ENCODE assay signal across 1 cellular context in the genomic region with DNA sequence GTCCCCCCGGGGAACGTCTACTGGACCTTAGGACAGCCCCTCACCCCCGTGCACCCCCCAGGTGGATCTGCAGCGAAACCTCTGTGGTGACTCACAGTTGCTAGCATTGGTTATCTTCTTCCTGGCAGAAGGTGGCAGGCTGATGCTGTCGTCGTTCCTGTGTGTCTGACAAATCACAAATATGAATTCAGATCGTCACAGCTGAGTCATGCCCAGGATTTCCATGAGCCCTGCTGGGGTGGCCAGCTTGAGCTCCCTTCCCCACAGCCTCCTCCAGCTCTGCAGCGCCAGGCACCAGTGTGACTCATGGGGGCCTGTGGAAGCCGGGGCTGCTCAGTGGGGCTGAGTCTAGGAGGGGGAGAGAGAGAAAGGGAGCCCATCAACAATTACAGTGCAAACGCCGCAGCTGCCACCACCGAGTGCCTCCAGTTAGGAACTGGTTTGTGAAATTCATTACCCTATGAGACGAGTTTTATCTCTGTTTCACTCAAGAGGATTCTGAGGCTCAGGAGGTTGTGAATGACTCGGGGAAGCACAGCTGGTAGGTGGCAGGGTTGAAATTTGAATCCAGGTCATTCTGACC.
TF ChIP-seq lines count a peak whose summit lies in the region.

No MANE protein-coding gene starts in this region.

TF ChIP-seq in HepG2, 621 proteins besides CTCF, POLR2A, EP300 and RAD21 (continued from another document):
- TF ChIP-seq, protein P1, sequence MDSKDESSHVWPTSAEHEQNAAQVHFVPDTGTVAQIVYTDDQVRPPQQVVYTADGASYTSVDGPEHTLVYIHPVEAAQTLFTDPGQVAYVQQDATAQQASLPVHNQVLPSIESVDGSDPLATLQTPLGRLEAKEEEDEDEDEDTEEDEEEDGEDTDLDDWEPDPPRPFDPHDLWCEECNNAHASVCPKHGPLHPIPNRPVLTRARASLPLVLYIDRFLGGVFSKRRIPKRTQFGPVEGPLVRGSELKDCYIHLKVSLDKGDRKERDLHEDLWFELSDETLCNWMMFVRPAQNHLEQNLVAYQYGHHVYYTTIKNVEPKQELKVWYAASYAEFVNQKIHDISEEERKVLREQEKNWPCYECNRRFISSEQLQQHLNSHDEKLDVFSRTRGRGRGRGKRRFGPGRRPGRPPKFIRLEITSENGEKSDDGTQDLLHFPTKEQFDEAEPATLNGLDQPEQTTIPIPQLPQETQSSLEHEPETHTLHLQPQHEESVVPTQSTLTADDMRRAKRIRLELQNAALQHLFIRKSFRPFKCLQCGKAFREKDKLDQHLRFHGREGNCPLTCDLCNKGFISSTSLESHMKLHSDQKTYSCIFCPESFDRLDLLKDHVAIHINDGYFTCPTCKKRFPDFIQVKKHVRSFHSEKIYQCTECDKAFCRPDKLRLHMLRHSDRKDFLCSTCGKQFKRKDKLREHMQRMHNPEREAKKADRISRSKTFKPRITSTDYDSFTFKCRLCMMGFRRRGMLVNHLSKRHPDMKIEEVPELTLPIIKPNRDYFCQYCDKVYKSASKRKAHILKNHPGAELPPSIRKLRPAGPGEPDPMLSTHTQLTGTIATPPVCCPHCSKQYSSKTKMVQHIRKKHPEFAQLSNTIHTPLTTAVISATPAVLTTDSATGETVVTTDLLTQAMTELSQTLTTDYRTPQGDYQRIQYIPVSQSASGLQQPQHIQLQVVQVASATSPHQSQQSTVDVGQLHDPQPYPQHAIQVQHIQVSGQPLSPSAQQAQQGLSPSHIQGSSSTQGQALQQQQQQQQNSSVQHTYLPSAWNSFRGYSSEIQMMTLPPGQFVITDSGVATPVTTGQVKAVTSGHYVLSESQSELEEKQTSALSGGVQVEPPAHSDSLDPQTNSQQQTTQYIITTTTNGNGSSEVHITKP (CRISPR knock-in tag; IDR thresholded peaks at IDR 0.05; ENCODE audit: low read depth) = no peak
- TF ChIP-seq, protein P2, sequence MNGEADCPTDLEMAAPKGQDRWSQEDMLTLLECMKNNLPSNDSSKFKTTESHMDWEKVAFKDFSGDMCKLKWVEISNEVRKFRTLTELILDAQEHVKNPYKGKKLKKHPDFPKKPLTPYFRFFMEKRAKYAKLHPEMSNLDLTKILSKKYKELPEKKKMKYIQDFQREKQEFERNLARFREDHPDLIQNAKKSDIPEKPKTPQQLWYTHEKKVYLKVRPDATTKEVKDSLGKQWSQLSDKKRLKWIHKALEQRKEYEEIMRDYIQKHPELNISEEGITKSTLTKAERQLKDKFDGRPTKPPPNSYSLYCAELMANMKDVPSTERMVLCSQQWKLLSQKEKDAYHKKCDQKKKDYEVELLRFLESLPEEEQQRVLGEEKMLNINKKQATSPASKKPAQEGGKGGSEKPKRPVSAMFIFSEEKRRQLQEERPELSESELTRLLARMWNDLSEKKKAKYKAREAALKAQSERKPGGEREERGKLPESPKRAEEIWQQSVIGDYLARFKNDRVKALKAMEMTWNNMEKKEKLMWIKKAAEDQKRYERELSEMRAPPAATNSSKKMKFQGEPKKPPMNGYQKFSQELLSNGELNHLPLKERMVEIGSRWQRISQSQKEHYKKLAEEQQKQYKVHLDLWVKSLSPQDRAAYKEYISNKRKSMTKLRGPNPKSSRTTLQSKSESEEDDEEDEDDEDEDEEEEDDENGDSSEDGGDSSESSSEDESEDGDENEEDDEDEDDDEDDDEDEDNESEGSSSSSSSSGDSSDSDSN (CRISPR knock-in tag; IDR thresholded peaks at IDR 0.05) = no peak
- TF ChIP-seq SAP130 (CRISPR knock-in tag; IDR thresholded peaks at IDR 0.05; ENCODE audit: low read depth) = 0 out of 2 replicates have a peak, but pooled peaks have one; percentile 18
- TF ChIP-seq KAT7 (CRISPR knock-in tag; IDR thresholded peaks at IDR 0.05; ENCODE audit: borderline replicate concordance) = no peak
- TF ChIP-seq, protein P3, sequence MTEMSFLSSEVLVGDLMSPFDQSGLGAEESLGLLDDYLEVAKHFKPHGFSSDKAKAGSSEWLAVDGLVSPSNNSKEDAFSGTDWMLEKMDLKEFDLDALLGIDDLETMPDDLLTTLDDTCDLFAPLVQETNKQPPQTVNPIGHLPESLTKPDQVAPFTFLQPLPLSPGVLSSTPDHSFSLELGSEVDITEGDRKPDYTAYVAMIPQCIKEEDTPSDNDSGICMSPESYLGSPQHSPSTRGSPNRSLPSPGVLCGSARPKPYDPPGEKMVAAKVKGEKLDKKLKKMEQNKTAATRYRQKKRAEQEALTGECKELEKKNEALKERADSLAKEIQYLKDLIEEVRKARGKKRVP (CRISPR knock-in tag; IDR thresholded peaks at IDR 0.05) = no peak
- TF ChIP-seq GATAD2A (CRISPR knock-in tag; IDR thresholded peaks at IDR 0.05) = 0 out of 2 replicates have a peak, but pooled peaks have one; percentile 15
- TF ChIP-seq ZNF432 (CRISPR knock-in tag; IDR thresholded peaks at IDR 0.05; ENCODE audit: borderline replicate concordance) = no peak
- TF ChIP-seq ZNF326 (CRISPR knock-in tag; IDR thresholded peaks at IDR 0.05; ENCODE audit: borderline replicate concordance) = no peak
- TF ChIP-seq, protein P4, sequence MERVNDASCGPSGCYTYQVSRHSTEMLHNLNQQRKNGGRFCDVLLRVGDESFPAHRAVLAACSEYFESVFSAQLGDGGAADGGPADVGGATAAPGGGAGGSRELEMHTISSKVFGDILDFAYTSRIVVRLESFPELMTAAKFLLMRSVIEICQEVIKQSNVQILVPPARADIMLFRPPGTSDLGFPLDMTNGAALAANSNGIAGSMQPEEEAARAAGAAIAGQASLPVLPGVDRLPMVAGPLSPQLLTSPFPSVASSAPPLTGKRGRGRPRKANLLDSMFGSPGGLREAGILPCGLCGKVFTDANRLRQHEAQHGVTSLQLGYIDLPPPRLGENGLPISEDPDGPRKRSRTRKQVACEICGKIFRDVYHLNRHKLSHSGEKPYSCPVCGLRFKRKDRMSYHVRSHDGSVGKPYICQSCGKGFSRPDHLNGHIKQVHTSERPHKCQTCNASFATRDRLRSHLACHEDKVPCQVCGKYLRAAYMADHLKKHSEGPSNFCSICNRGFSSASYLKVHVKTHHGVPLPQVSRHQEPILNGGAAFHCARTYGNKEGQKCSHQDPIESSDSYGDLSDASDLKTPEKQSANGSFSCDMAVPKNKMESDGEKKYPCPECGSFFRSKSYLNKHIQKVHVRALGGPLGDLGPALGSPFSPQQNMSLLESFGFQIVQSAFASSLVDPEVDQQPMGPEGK (CRISPR knock-in tag; IDR thresholded peaks at IDR 0.05) = 0 out of 2 replicates have a peak, but pooled peaks have one; percentile 29
- TF ChIP-seq KLF15 (CRISPR knock-in tag; IDR thresholded peaks at IDR 0.05; ENCODE audit: borderline replicate concordance) = no peak
- no peak for TF ChIP-seq XRCC5 (optimal IDR thresholded peaks at IDR 0.05; ENCODE audit: low read length)
- TF ChIP-seq ZNF775 (CRISPR knock-in tag; IDR thresholded peaks at IDR 0.05; ENCODE audit: borderline replicate concordance) = no peak
- no peak for TF ChIP-seq CCAR2 (optimal IDR thresholded peaks at IDR 0.05; ENCODE audit: low read depth, low read length)
- 0 out of 2 replicates have a peak, but pooled peaks have one; percentile 20 for TF ChIP-seq JUND (CRISPR knock-in tag; IDR thresholded peaks at IDR 0.05)
- peak; percentile 84 for TF ChIP-seq FOSL2 (CRISPR knock-in tag; IDR thresholded peaks at IDR 0.05)
- no peak for TF ChIP-seq ZSCAN30 (CRISPR knock-in tag; IDR thresholded peaks at IDR 0.05)
- no peak for TF ChIP-seq ZNF468 (CRISPR knock-in tag; IDR thresholded peaks at IDR 0.05)
- TF ChIP-seq DNMT3B (CRISPR knock-in tag; conservative IDR thresholded peaks at IDR 0.05) = no peak
- no peak for TF ChIP-seq NCOA1 (CRISPR knock-in tag; IDR thresholded peaks at IDR 0.05)
- no peak for TF ChIP-seq ZBTB3 (CRISPR knock-in tag; IDR thresholded peaks at IDR 0.05; ENCODE audit: borderline replicate concordance, low read depth)
- peak; percentile 33; the same call in 1 of the 2 replicates for TF ChIP-seq NRL (CRISPR knock-in tag; IDR thresholded peaks at IDR 0.05; ENCODE audit: borderline replicate concordance)
- TF ChIP-seq HNRNPUL1 (IDR thresholded peaks at IDR 0.05; ENCODE audit: low read depth, low read length) = no peak
- TF ChIP-seq ZNF567 (CRISPR knock-in tag; IDR thresholded peaks at IDR 0.05; ENCODE audit: borderline replicate concordance) = no peak
- TF ChIP-seq ZNF20 (CRISPR knock-in tag; IDR thresholded peaks at IDR 0.05) = no peak
- peak; percentile 37; the same call in 1 of the 2 replicates for TF ChIP-seq RFX5 (IDR thresholded peaks at IDR 0.05; ENCODE audit: low read depth, low read length)
- no peak for TF ChIP-seq RBFOX2 (IDR thresholded peaks at IDR 0.05; ENCODE audit: low read depth, low read length)
- TF ChIP-seq ZNF232 (CRISPR knock-in tag; IDR thresholded peaks at IDR 0.05; ENCODE audit: borderline replicate concordance) = no peak
- no peak for TF ChIP-seq TMF1 (CRISPR knock-in tag; IDR thresholded peaks at IDR 0.05; ENCODE audit: low read depth)
- TF ChIP-seq FOSL1 (CRISPR knock-in tag; IDR thresholded peaks at IDR 0.05; ENCODE audit: borderline replicate concordance) = no peak
- TF ChIP-seq ZBTB21 (CRISPR knock-in tag; IDR thresholded peaks at IDR 0.05) = peak; percentile 78; the same call in 1 of the 2 replicates
- TF ChIP-seq CREB1 (IDR thresholded peaks at IDR 0.05) = peak; percentile 68
- no peak for TF ChIP-seq CREB1 (CRISPR knock-in tag; IDR thresholded peaks at IDR 0.05)
- 0 out of 2 replicates have a peak, but pooled peaks have one; percentile 12 for TF ChIP-seq HOXA5 (CRISPR knock-in tag; IDR thresholded peaks at IDR 0.05)
- peak; percentile 5; the same call in 1 of the 2 replicates for TF ChIP-seq NFYB (CRISPR knock-in tag; IDR thresholded peaks at IDR 0.05)
- no peak for TF ChIP-seq NR2C2 (CRISPR knock-in tag; IDR thresholded peaks at IDR 0.05; ENCODE audit: borderline replicate concordance)
